In the genomic region with DNA sequence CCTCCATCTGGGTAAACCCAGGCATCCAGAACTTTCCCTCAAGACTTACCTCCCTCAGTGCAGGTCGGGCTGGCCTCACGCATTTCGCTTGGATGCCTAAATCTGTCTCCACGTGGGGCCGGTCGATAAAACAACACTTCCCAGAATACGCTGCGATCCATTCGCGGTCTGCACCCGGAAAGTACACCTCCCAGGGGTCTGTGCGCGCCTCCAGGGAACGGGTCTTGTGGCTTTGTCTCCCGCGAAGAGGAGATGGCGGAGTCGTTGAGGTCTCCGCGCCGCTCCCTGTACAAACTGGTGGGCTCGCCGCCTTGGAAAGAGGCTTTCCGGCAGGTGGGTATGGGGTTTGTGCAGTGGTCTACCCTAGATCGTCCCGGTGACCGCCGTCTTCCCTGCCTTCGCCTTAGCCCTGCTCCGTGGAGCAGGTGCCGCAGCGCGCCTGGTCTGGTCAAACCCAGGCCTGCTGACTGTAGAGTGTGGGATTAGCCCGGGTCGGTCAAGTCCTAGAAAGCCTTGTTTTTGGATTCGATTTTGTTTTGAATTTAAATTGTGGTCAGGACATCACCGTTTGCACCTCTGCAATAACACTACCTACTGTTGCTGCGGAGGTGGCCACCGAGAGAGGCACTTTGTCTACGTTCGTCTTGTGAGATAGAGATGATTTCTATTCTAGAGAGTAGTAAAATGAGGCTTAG, we compare ENCODE assay signal across 8 cellular contexts. TPM values are rescaled to one million over a fixed set of nuclear protein-coding genes. Genes with fewer than 3 reads are reported as not detected.
A peak's percentile ranks its signal among the peaks of the same experiment; 100 is the strongest.
DNase-seq lines count a peak whose midpoint lies in the region; ATAC-seq and TF ChIP-seq lines count a peak whose summit lies in the region.

A gene with protein sequence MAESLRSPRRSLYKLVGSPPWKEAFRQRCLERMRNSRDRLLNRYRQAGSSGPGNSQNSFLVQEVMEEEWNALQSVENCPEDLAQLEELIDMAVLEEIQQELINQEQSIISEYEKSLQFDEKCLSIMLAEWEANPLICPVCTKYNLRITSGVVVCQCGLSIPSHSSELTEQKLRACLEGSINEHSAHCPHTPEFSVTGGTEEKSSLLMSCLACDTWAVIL (plus strand): TSS at position 224 of the 695 bp plus-strand sequence. CDS start 29 bp downstream, at position 253.

- no peaks in the 10 kb centered on the region for H3K27me3 ChIP-seq in gastroesophageal sphincter

- peak within 1 kb of the TSS; percentile 55 to 84 for H3K4me3 ChIP-seq in gastroesophageal sphincter

- WGBS in gastroesophageal sphincter (ENCODE audit: low coverage in 1 of 2), 2 donors = 2% methylated on average over 16 of the region's 41 CpGs; no CpG with 5 or more reads in 1 of the 2 donors

- peaks cover 0 to 65% of the 10 kb centered on the region in 2 donors for H3K36me3 ChIP-seq in gastroesophageal sphincter

- peak; percentile 44 to 61 for TF ChIP-seq POLR2A in gastroesophageal sphincter (IDR thresholded peaks at IDR 0.05)

- peak; percentile 48 for ATAC-seq in GM21825 (IDR thresholded peaks at IDR 0.05; ENCODE audit: unreplicated experiment)
- ATAC-seq in gastroesophageal sphincter = peak; percentile 88

- DNase-seq in ELR (ENCODE audit: low read depth) (peak; percentile 89), LHCN-M2 (ENCODE audit: low read depth) (peak; percentile 86), SHP77 (lab: John Stamatoyannopoulos, UW) (peak; percentile 96 to 98), activated gamma-delta T cell treated with Interleukin-2 at 50 U/mL for 16 hours (peak; percentile 81), nucleus accumbens (lab: John Stamatoyannopoulos, UW) (peak in 53 of 56 donors; percentile 62 to 98 (median 94))

- peaks cover 3 to 59% (median 20%) of the 10 kb centered on the region in 3 donors for H3K4me1 ChIP-seq in gastroesophageal sphincter

- H3K27ac ChIP-seq in gastroesophageal sphincter (peak within 1 kb of the TSS; percentile 31 to 91 (median 89)), temporal lobe (ENCODE audit: low read depth, low read length) (peak within 1 kb of the TSS; percentile 76)

- H3K9me3 ChIP-seq in gastroesophageal sphincter = no peaks in the 10 kb centered on the region

- TF ChIP-seq EP300 in gastroesophageal sphincter (IDR thresholded peaks at IDR 0.05) = no peak

- no peak for TF ChIP-seq CTCF in gastroesophageal sphincter (IDR thresholded peaks at IDR 0.05)

RNA-seq across cellular contexts. Expression of the gene that starts here (rescaled TPM):
- 29.4 and 32.1 TPM in 2 replicates for total RNA-seq in LHCN-M2 (2014; rRNA removed)
- polyA plus RNA-seq in LHCN-M2 (2012) = 23.7 TPM
- total RNA-seq in gastroesophageal sphincter = 10 to 100 TPM; 22.7 to 46.9 (median 43.8) TPM
- 51.1 TPM for total RNA-seq in temporal lobe

Comparison
In these comparisons a context has a peak if more than half of its experiments do, and no peak if none do; other contexts are left out.
1. Peak in every context shown above with its lines: DNase-seq, ATAC-seq, H3K4me3 ChIP-seq and H3K27ac ChIP-seq.